ENCODE assay signal across 18 cellular contexts in the genomic region with DNA sequence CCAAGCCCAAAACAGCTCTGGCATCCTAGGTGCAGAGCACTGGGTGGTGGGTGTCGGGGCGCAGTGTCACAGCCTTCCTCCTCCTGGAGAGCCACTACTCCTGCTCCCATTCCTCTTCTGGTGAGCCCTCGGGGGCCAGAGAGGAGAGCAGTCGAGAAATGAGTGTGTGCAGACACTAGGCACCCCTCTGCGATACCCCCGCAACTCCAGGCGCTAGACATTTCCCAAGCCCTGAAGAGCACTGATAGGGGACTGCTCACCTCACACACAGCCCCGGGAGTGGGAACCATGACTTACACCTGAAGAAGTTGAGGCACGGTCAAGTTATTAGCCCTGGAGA. TPM values are rescaled to one million over a fixed set of nuclear protein-coding genes. Genes with fewer than 3 reads are reported as not detected.
DNase-seq lines count a peak whose midpoint lies in the region; ATAC-seq and TF ChIP-seq lines count a peak whose summit lies in the region.
"Had no signal": no experiment of that assay in that cellular context is flagged by ENCODE, and none has a peak within 500 bp of the region (broad histone marks: within the 10 kb centered on the region; RNA-seq: fewer than 3 reads in every experiment).

No MANE protein-coding gene starts in this region.

- no peak overlapping the region for H4K91ac ChIP-seq in neuronal stem cell (ENCODE audit: low read depth, low read length, poor library complexity)

- H3K27me3 Mint-ChIP-seq in CD4-positive, alpha-beta T cell, result peaks cover 16% of the 10 kb centered on the region
- peaks cover 4 to 5% of the 10 kb centered on the region in 2 donors for H3K27me3 Mint-ChIP-seq in CD4-positive, alpha-beta memory T cell
- H3K27me3 Mint-ChIP-seq in activated CD8-positive, alpha-beta T cell treated with anti-CD3 and anti-CD28 coated beads, Interleukin-2, amount 10 ng/mL, durations not matched to agents 7 days and 5 days (ENCODE audit: low read depth), result peaks cover 18% of the 10 kb centered on the region
- peaks cover 2% of the 10 kb centered on the region for H3K27me3 Mint-ChIP-seq in activated CD4-positive, alpha-beta T cell treated with anti-CD3 and anti-CD28 coated beads for 36 hours

- no peak overlapping the region for H2AFZ ChIP-seq in neuronal stem cell (ENCODE audit: low read length)

- H3K18ac ChIP-seq in neuronal stem cell (ENCODE audit: low read length), result no peak overlapping the region

- H3K4me1 ChIP-seq in CD4-positive, alpha-beta memory T cell (ENCODE audit: insufficient read depth, low read length), result peaks cover 43% of the 10 kb centered on the region
- peaks cover 7 to 13% of the 10 kb centered on the region in 2 donors for H3K4me1 ChIP-seq in neuronal stem cell (ENCODE audit: control insufficient read depth in 2 of 2, insufficient read depth in 1 of 2, low read depth in 1 of 2, low read length in 2 of 2)
- H3K4me1 ChIP-seq: HAP-1 had no signal

- no peak for TF ChIP-seq CTCF in CD4-positive, alpha-beta T cell (IDR thresholded peaks at IDR 0.05)

- no peak overlapping the region for H3K9ac ChIP-seq in neuronal stem cell (ENCODE audit: low read depth, low read length, poor library complexity)

- no peak overlapping the region for H3K4ac ChIP-seq in neuronal stem cell (ENCODE audit: low read length)

- H3K36me3 Mint-ChIP-seq in CD4-positive, alpha-beta T cell (ENCODE audit: low read depth), result peaks cover 6% of the 10 kb centered on the region
- no peaks in the 10 kb centered on the region for H3K36me3 Mint-ChIP-seq in CD4-positive, alpha-beta memory T cell
- H3K36me3 Mint-ChIP-seq in activated CD8-positive, alpha-beta T cell treated with anti-CD3 and anti-CD28 coated beads, Interleukin-2, amount 10 ng/mL, durations not matched to agents 7 days and 5 days (ENCODE audit: low read depth), result peaks cover 16% of the 10 kb centered on the region
- no peaks in the 10 kb centered on the region for H3K36me3 Mint-ChIP-seq in activated CD4-positive, alpha-beta T cell treated with anti-CD3 and anti-CD28 coated beads for 36 hours (ENCODE audit: low read depth)
- H3K36me3 Mint-ChIP-seq: CD4-positive, CD25-positive, alpha-beta regulatory T cell had no signal

- peak overlapping the region; percentile 72 for H3K4me3 Mint-ChIP-seq in CD4-positive, alpha-beta T cell
- peak overlapping the region in 7 of 8 donors; percentile 35 to 70 (median 54) for H3K4me3 Mint-ChIP-seq in CD4-positive, alpha-beta memory T cell
- H3K4me3 Mint-ChIP-seq in activated CD8-positive, alpha-beta T cell treated with anti-CD3 and anti-CD28 coated beads, Interleukin-2, amount 10 ng/mL, durations not matched to agents 7 days and 5 days, result peak overlapping the region; percentile 46
- no peak overlapping the region for H3K4me3 Mint-ChIP-seq in activated CD4-positive, alpha-beta T cell treated with anti-CD3 and anti-CD28 coated beads for 36 hours

- H3K79me1 ChIP-seq in neuronal stem cell (ENCODE audit: low read depth, low read length), result no peaks in the 10 kb centered on the region

- H3K9me3 Mint-ChIP-seq in CD4-positive, alpha-beta T cell, result no peaks in the 10 kb centered on the region
- no peaks in the 10 kb centered on the region for H3K9me3 Mint-ChIP-seq in CD4-positive, alpha-beta memory T cell
- H3K9me3 Mint-ChIP-seq in activated CD8-positive, alpha-beta T cell treated with anti-CD3 and anti-CD28 coated beads, Interleukin-2, amount 10 ng/mL, durations not matched to agents 7 days and 5 days (ENCODE audit: insufficient read depth), result no peaks in the 10 kb centered on the region
- H3K9me3 Mint-ChIP-seq in activated CD4-positive, alpha-beta T cell treated with anti-CD3 and anti-CD28 coated beads for 36 hours (ENCODE audit: low read depth), result no peaks in the 10 kb centered on the region
- H3K9me3 Mint-ChIP-seq: CD4-positive, CD25-positive, alpha-beta regulatory T cell; IgD-negative memory B cell had no signal

- no peaks in the 10 kb centered on the region for H3K36me3 ChIP-seq in CD4-positive, alpha-beta memory T cell (ENCODE audit: insufficient read depth, low read length)
- peaks cover 0 to 7% of the 10 kb centered on the region in 2 donors for H3K36me3 ChIP-seq in neuronal stem cell (replicated peaks in 1 of 2; ENCODE audit: control insufficient read depth in 2 of 2, insufficient read depth in 2 of 2, low read length in 2 of 2)
- H3K36me3 ChIP-seq: HAP-1 had no signal

- no peak overlapping the region for H2BK15ac ChIP-seq in neuronal stem cell (ENCODE audit: low read length)

- peak in 1 of 10 experiments; percentile 30 for DNase-seq in CD4-positive, alpha-beta T cell
- no peak for DNase-seq in CD4-positive, alpha-beta memory T cell
- DNase-seq in activated CD8-positive, alpha-beta T cell treated with anti-CD3 and anti-CD28 coated beads, Interleukin-2, amount 10 ng/mL, durations not matched to agents 7 days and 5 days, result no peak
- no peak for DNase-seq in neuronal stem cell (ENCODE audit: low spot score)
- no peak for DNase-seq in effector CD4-positive, alpha-beta T cell
- DNase-seq in activated CD4-positive, alpha-beta T cell treated with anti-CD3 and anti-CD28 coated beads for 36 hours, result no peak
- DNase-seq: CD4-positive, CD25-positive, alpha-beta regulatory T cell; DMS79; Kasumi-1; NCI-H1105; NCI-H1694; NCI-H2107; NCI-H226; NCI-H524 treated with DMSO at 0.1 percent for 48 hours had no signal

- H4K8ac ChIP-seq in neuronal stem cell (ENCODE audit: low read depth, low read length), result no peak overlapping the region

- H3K4me2 ChIP-seq in neuronal stem cell (ENCODE audit: insufficient read depth, low read length, poor library complexity, severe bottlenecking), result no peak overlapping the region

- H3K27ac ChIP-seq in CD4-positive, alpha-beta T cell (ENCODE audit: low read depth, low read length), result no peak overlapping the region
- H3K27ac ChIP-seq in CD4-positive, alpha-beta memory T cell (ENCODE audit: low read depth, low read length), result no peak overlapping the region
- no peak overlapping the region for H3K27ac ChIP-seq in neuronal stem cell (replicated peaks; ENCODE audit: low read length)
- H3K27ac ChIP-seq: HL-60 had no signal

- no peak overlapping the region for H2BK12ac ChIP-seq in neuronal stem cell (ENCODE audit: low read length)

- H3K23ac ChIP-seq in neuronal stem cell (ENCODE audit: low read depth, low read length, poor library complexity), result no peak overlapping the region

- H2AK5ac ChIP-seq in neuronal stem cell (ENCODE audit: low read depth, low read length), result no peak overlapping the region

- ATAC-seq in CD4-positive, alpha-beta T cell (ENCODE audit: poor library complexity), result no peak
- no peak for ATAC-seq in activated CD8-positive, alpha-beta T cell treated with anti-CD3 and anti-CD28 coated beads, Interleukin-2, amount 10 ng/mL, durations not matched to agents 7 days and 5 days
- ATAC-seq in activated CD4-positive, alpha-beta T cell treated with anti-CD3 and anti-CD28 coated beads for 36 hours, result no peak
- ATAC-seq in HG03439 (IDR thresholded peaks at IDR 0.05; ENCODE audit: unreplicated experiment), result no peak

- no CpG with 5 or more reads among the region's 9 CpGs for WGBS in neuronal stem cell (ENCODE audit: extremely low coverage in 2 of 2, insufficient read length in 2 of 2, insufficient replicate concordance in 1 of 2), 2 donors

- no peak overlapping the region for H3K4me3 ChIP-seq in CD4-positive, alpha-beta memory T cell (ENCODE audit: low read length in 2 of 2)
- no peak overlapping the region for H3K4me3 ChIP-seq in neuronal stem cell (ENCODE audit: low read length in 2 of 2)
- H3K4me3 ChIP-seq: HAP-1 had no signal

- POLR2A ChIA-PET in CD4-positive, alpha-beta T cell (lab: Charles Lee), result interaction anchor here (3.4 kb wide), 1 partner anchor 54 kb away, joined by 32 read pairs; the partner anchor contains the start of gene FAM168B
- POLR2A ChIA-PET in CD4-positive, alpha-beta memory T cell (lab: Charles Lee; ENCODE audit: partially characterized antibody), result no interaction called here
- POLR2A ChIA-PET in activated CD8-positive, alpha-beta T cell treated with anti-CD3 and anti-CD28 coated beads, Interleukin-2, amount 10 ng/mL, durations not matched to agents 7 days and 5 days (lab: Charles Lee), result no interaction called here
- POLR2A ChIA-PET in activated CD4-positive, alpha-beta T cell treated with anti-CD3 and anti-CD28 coated beads for 36 hours (lab: Charles Lee), result no interaction called here

- intact Hi-C loops in CD4-positive, alpha-beta T cell (cut with DNase I, micrococcal nuclease), result no loop called here
- intact Hi-C loops in CD4-positive, alpha-beta memory T cell (cut with micrococcal nuclease), result no loop called here
- intact Hi-C loops in activated CD4-positive, alpha-beta T cell treated with anti-CD3 and anti-CD28 coated beads for 36 hours (cut with DNase I, micrococcal nuclease), result no loop called here

- peak overlapping the region; percentile 14 for H3K14ac ChIP-seq in neuronal stem cell (ENCODE audit: low read length)

- H2BK5ac ChIP-seq in neuronal stem cell (ENCODE audit: low read length), result no peak overlapping the region

- peaks cover 35% of the 10 kb centered on the region for H3K4me1 Mint-ChIP-seq in CD4-positive, alpha-beta T cell (ENCODE audit: low read depth)
- peaks cover 17 to 49% (median 27%) of the 10 kb centered on the region in 4 donors for H3K4me1 Mint-ChIP-seq in CD4-positive, alpha-beta memory T cell
- H3K4me1 Mint-ChIP-seq in activated CD8-positive, alpha-beta T cell treated with anti-CD3 and anti-CD28 coated beads, Interleukin-2, amount 10 ng/mL, durations not matched to agents 7 days and 5 days (ENCODE audit: low read depth), result peaks cover 53% of the 10 kb centered on the region
- peaks cover 25% of the 10 kb centered on the region for H3K4me1 Mint-ChIP-seq in activated CD4-positive, alpha-beta T cell treated with anti-CD3 and anti-CD28 coated beads for 36 hours

- H3K27ac Mint-ChIP-seq in CD4-positive, alpha-beta T cell, result peak overlapping the region; percentile 27
- H3K27ac Mint-ChIP-seq in CD4-positive, alpha-beta memory T cell, result peak overlapping the region in 1 of 7 donors; percentile 22
- no peak overlapping the region for H3K27ac Mint-ChIP-seq in activated CD8-positive, alpha-beta T cell treated with anti-CD3 and anti-CD28 coated beads, Interleukin-2, amount 10 ng/mL, durations not matched to agents 7 days and 5 days
- no peak overlapping the region for H3K27ac Mint-ChIP-seq in activated CD4-positive, alpha-beta T cell treated with anti-CD3 and anti-CD28 coated beads for 36 hours
- H3K27ac Mint-ChIP-seq: CD4-positive, CD25-positive, alpha-beta regulatory T cell; IgD-negative memory B cell had no signal

- peaks cover 7% of the 10 kb centered on the region for H3K27me3 ChIP-seq in CD4-positive, alpha-beta T cell (ENCODE audit: control insufficient read depth, insufficient read depth, low read length)
- H3K27me3 ChIP-seq in CD4-positive, alpha-beta memory T cell (ENCODE audit: insufficient read depth, low read length), result no peaks in the 10 kb centered on the region
- H3K27me3 ChIP-seq in neuronal stem cell (ENCODE audit: control insufficient read depth in 3 of 3, insufficient read depth in 3 of 3, low read depth in 1 of 3, low read length in 3 of 3), result peaks cover 0 to 26% (median 0%) of the 10 kb centered on the region in 3 experiments

- no peak overlapping the region for H2BK120ac ChIP-seq in neuronal stem cell (ENCODE audit: low read depth, low read length)

- H3K9me3 ChIP-seq in CD4-positive, alpha-beta T cell (ENCODE audit: control insufficient read depth, low read length), result no peaks in the 10 kb centered on the region
- H3K9me3 ChIP-seq in CD4-positive, alpha-beta memory T cell (ENCODE audit: control insufficient read depth in 1 of 2, low read length in 2 of 2), result no peaks in the 10 kb centered on the region
- H3K9me3 ChIP-seq in neuronal stem cell (replicated peaks in 1 of 2; ENCODE audit: control insufficient read depth in 2 of 2, insufficient read depth in 1 of 2, low read depth in 1 of 2, low read length in 2 of 2), result no peaks in the 10 kb centered on the region
- H3K9me3 ChIP-seq: HAP-1 had no signal

- CTCF ChIA-PET in CD4-positive, alpha-beta T cell (lab: Charles Lee), result interaction anchor here (0.5 kb wide), 1 partner anchor 43 kb away, joined by 3 read pairs; no protein-coding TSS in a partner anchor
- CTCF ChIA-PET in CD4-positive, alpha-beta memory T cell (lab: Charles Lee; ENCODE audit: partially characterized antibody), result no interaction called here
- CTCF ChIA-PET in activated CD8-positive, alpha-beta T cell treated with anti-CD3 and anti-CD28 coated beads, Interleukin-2, amount 10 ng/mL, durations not matched to agents 7 days and 5 days (lab: Charles Lee), result no interaction called here
- CTCF ChIA-PET in activated CD4-positive, alpha-beta T cell treated with anti-CD3 and anti-CD28 coated beads for 36 hours (lab: Charles Lee), result no interaction called here

RNA-seq across cellular contexts. Expression of gene FAM168B, which starts 54.2 kb away (rescaled TPM):
- total RNA-seq in CD4-positive, alpha-beta T cell, result 10 to 100 TPM; 74.1 to 76.4 TPM
- total RNA-seq in CD4-positive, alpha-beta memory T cell, result 10 to 100 TPM; 79.4 to 81.0 TPM
- 10 to 100 TPM; 17.4 to 37.2 TPM for polyA plus RNA-seq in CD4-positive, alpha-beta memory T cell
- total RNA-seq in activated CD8-positive, alpha-beta T cell treated with anti-CD3 and anti-CD28 coated beads, Interleukin-2, amount 10 ng/mL, durations not matched to agents 7 days and 5 days, result 10 to 100 TPM; 50.8 to 51.8 TPM
- 73.9 TPM for polyA plus RNA-seq in neuronal stem cell (2013, experiment 1 of 2)
- polyA plus RNA-seq in neuronal stem cell (2013, experiment 2 of 2), result 72.7 TPM
- total RNA-seq in activated CD4-positive, alpha-beta T cell treated with anti-CD3 and anti-CD28 coated beads for 36 hours, result 10 to 100 TPM; 59.8 to 74.7 TPM
